21 cellular contexts compared by ENCODE assay signal in the genomic region with DNA sequence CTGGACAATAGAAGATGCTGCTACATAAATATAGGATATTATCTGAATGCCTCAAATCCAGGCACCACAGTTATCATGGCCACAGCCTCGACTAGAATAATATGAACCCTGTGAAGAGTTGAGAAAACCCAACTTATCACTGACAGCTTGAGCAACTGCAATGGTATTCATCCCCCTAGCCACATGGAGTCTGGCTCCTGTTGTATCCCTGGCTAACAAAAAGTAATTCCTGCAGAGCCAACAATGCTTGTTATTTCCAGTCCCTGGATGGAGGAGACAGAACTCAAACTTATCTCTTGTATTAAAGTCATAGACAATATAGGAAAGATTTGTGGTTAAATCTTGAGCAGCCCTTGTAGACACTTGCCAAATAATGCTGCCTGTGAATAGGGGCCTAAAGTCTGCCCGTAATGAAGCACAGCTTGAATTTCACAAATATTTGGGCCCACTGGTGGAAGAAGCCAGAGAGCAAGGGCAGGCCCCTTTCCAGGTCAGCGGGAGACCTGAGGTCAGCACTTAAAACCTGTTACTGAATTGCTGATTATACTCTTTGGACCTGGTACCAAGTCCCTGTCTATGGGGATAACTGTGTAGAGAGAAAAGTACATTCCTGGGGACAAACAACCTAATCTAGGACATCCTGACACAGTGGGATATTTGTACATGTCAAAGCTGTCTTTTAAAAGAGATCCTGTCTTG. TPM values are rescaled to one million over a fixed set of nuclear protein-coding genes. Genes with fewer than 3 reads are reported as not detected.
DNase-seq lines count a peak whose midpoint lies in the region; ATAC-seq and TF ChIP-seq lines count a peak whose summit lies in the region.
"Had no signal": no experiment of that assay in that cellular context is flagged by ENCODE, and none has a peak within 500 bp of the region (broad histone marks: within the 10 kb centered on the region; RNA-seq: fewer than 3 reads in every experiment).

No MANE protein-coding gene starts in this region.

- H2AFZ ChIP-seq in hepatocyte: no peak overlapping the region
- H2AFZ ChIP-seq in osteoblast (ENCODE audit: low read length): no peak overlapping the region
- no peak overlapping the region for H2AFZ ChIP-seq in trophoblast cell (ENCODE audit: insufficient read depth, low read length, poor library complexity)

- H3K27me3 ChIP-seq in hepatocyte (no peaks in the 10 kb centered on the region), osteoblast (ENCODE audit: insufficient read depth, low read length) (no peaks in the 10 kb centered on the region), trophoblast cell (ENCODE audit: insufficient read depth, low read length) (no peaks in the 10 kb centered on the region)
- H3K27me3 ChIP-seq: adrenal gland, gastrocnemius medialis, Peyer's patch had no signal

- TF ChIP-seq CTCF in hepatocyte (IDR thresholded peaks at IDR 0.05; ENCODE audit: poor library complexity): no peak
- TF ChIP-seq CTCF in osteoblast (IDR thresholded peaks at IDR 0.05; ENCODE audit: extremely low read depth, low read depth, low read length): no peak
- TF ChIP-seq CTCF in GM13977 (IDR thresholded peaks at IDR 0.05; ENCODE audit: extremely low read depth, insufficient read depth, missing control alignments): no peak

- no peak overlapping the region for H4K8ac ChIP-seq in trophoblast cell (ENCODE audit: low read depth, low read length)

- no peaks in the 10 kb centered on the region for H3K9me2 ChIP-seq in hepatocyte (replicated peaks; ENCODE audit: insufficient read depth)

- no peak overlapping the region for H4K12ac ChIP-seq in trophoblast cell (ENCODE audit: low read depth, low read length)

- no peak overlapping the region for H2AK5ac ChIP-seq in trophoblast cell (ENCODE audit: low read length)

- H3K79me1 ChIP-seq in trophoblast cell (ENCODE audit: low read length): no peaks in the 10 kb centered on the region

- H3K4me1 ChIP-seq in hepatocyte (ENCODE audit: insufficient read depth) (peaks cover 20% of the 10 kb centered on the region), osteoblast (ENCODE audit: insufficient read depth, low read length) (peaks cover 2% of the 10 kb centered on the region), trophoblast cell (ENCODE audit: control insufficient read depth in 1 of 2, insufficient read depth in 2 of 2, low read length in 2 of 2) (no peaks in the 10 kb centered on the region)
- H3K4me1 ChIP-seq: adrenal gland, gastrocnemius medialis had no signal

- no peak overlapping the region for H3K23ac ChIP-seq in trophoblast cell (ENCODE audit: low read length)

- H3K14ac ChIP-seq in trophoblast cell (ENCODE audit: low read length): no peak overlapping the region

- H3K4me3 ChIP-seq in hepatocyte (no peak overlapping the region), osteoblast (ENCODE audit: insufficient read depth, low read length) (no peak overlapping the region), trophoblast cell (ENCODE audit: low read depth, low read length) (no peak overlapping the region)
- H3K4me3 ChIP-seq: adrenal gland, gastrocnemius medialis, Peyer's patch had no signal

- H3K79me2 ChIP-seq in hepatocyte (no peaks in the 10 kb centered on the region), osteoblast (ENCODE audit: insufficient read depth, low read length) (no peaks in the 10 kb centered on the region), trophoblast cell (ENCODE audit: control insufficient read depth, insufficient read depth, low read length, poor library complexity) (no peaks in the 10 kb centered on the region)

- WGBS in hepatocyte (ENCODE audit: low lambda C conversion rate, missing lambda C conversion rate): 27% methylated on average over 3 of the region's 3 CpGs
- WGBS in trophoblast cell (ENCODE audit: extremely low coverage, insufficient coverage, insufficient read length): no CpG with 5 or more reads among the region's 3 CpGs

- no peak overlapping the region for H3K9ac ChIP-seq in trophoblast cell (ENCODE audit: low read length)

- peak; percentile 68 for DNase-seq in AG20443 (ENCODE audit: low spot score)
- DNase-seq in astrocyte of the hippocampus (ENCODE audit: low read depth, low spot score): peak; percentile 66
- DNase-seq in hepatocyte (ENCODE audit: low spot score): no peak
- DNase-seq in osteoblast (ENCODE audit: insufficient read length, low spot score, missing footprints): peak; percentile 34
- no peak for DNase-seq in GM13977 (ENCODE audit: low spot score)
- DNase-seq in trophoblast cell: no peak
- no peak for DNase-seq in kidney glomerular epithelial cell (lab: John Stamatoyannopoulos, UW)
- DNase-seq: activated CD4-positive, alpha-beta T cell treated with anti-CD3 and anti-CD28 coated beads, Interleukin-2, amount 50 U/mL, for 4 hours; activated gamma-delta T cell; adrenal gland; CD4-positive, CD25-positive, alpha-beta regulatory T cell; gastrocnemius medialis; GOT3; KG1; NCI-H1694; NK-92 treated with Interleukin-12 subunit alpha and Interleukin-12 subunit beta, amount 100 ng/mL, for 24 hours; Peyer's patch; retina; T-helper 17 cell; WERI-Rb-1 had no signal

- ATAC-seq in GM18858 (IDR thresholded peaks at IDR 0.05; ENCODE audit: unreplicated experiment): no peak
- ATAC-seq: gastrocnemius medialis, T-helper 17 cell had no signal

- H3K27ac ChIP-seq in hepatocyte (peak overlapping the region; percentile 44), osteoblast (ENCODE audit: low read depth, low read length) (no peak overlapping the region), trophoblast cell (ENCODE audit: low read depth, low read length) (no peak overlapping the region)
- H3K27ac ChIP-seq: adrenal gland, gastrocnemius medialis, WERI-Rb-1 had no signal

- H3K4me2 ChIP-seq in hepatocyte: peak overlapping the region; percentile 1
- no peak overlapping the region for H3K4me2 ChIP-seq in osteoblast (ENCODE audit: insufficient read depth, low read length)
- no peak overlapping the region for H3K4me2 ChIP-seq in trophoblast cell (ENCODE audit: low read length)

- no peak overlapping the region for H3K4ac ChIP-seq in trophoblast cell (ENCODE audit: low read depth, low read length)

- no peaks in the 10 kb centered on the region for H3K9me3 ChIP-seq in hepatocyte (ENCODE audit: low read depth)
- no peaks in the 10 kb centered on the region for H3K9me3 ChIP-seq in osteoblast (ENCODE audit: low read depth, low read length)
- H3K9me3 ChIP-seq in trophoblast cell (ENCODE audit: insufficient read depth, low read depth, low read length): no peaks in the 10 kb centered on the region
- H3K9me3 ChIP-seq: adrenal gland, gastrocnemius medialis, Peyer's patch had no signal

- in situ Hi-C loops in GM13977 (cut with MboI; ENCODE audit: low pct_unique_long_range_greater_than_20kb, low sequenced_read_pairs, unreplicated experiment): loop anchor here (25.0 kb wide), 1 partner anchor 800 kb away; no protein-coding TSS in a partner anchor

- H4K20me1 ChIP-seq in hepatocyte (ENCODE audit: insufficient read depth, poor library complexity, severe bottlenecking): no peaks in the 10 kb centered on the region
- no peaks in the 10 kb centered on the region for H4K20me1 ChIP-seq in osteoblast (ENCODE audit: insufficient read depth, low read length)

- H2BK12ac ChIP-seq in trophoblast cell (ENCODE audit: low read length): no peak overlapping the region

- no peaks in the 10 kb centered on the region for H3K36me3 ChIP-seq in hepatocyte (replicated peaks; ENCODE audit: insufficient read depth, low read depth)
- H3K36me3 ChIP-seq in osteoblast (ENCODE audit: insufficient read depth, low read length): no peaks in the 10 kb centered on the region
- no peaks in the 10 kb centered on the region for H3K36me3 ChIP-seq in trophoblast cell (ENCODE audit: control insufficient read depth in 1 of 2, insufficient read depth in 2 of 2, low read length in 2 of 2)
- H3K36me3 ChIP-seq: adrenal gland, gastrocnemius medialis, Peyer's patch, WERI-Rb-1 had no signal

- H3K18ac ChIP-seq in trophoblast cell (ENCODE audit: low read length): no peak overlapping the region

- H2BK5ac ChIP-seq in trophoblast cell (ENCODE audit: low read depth, low read length, poor library complexity): no peak overlapping the region

- no peak overlapping the region for H4K91ac ChIP-seq in trophoblast cell (ENCODE audit: low read depth, low read length)

- no peak overlapping the region for H2BK120ac ChIP-seq in trophoblast cell (ENCODE audit: insufficient read depth, low read length, poor library complexity)

RNA-seq across cellular contexts. Expression of a gene that starts 28.4 kb away (rescaled TPM):
- total RNA-seq in hepatocyte (168 and 190 TPM in 2 replicates), osteoblast (45.2 and 57.2 TPM in 2 replicates)
- polyA plus RNA-seq in hepatocyte: 145 and 164 TPM in 2 replicates
- 48.3 and 48.5 TPM in 2 replicates for polyA plus RNA-seq in trophoblast cell (2013)

RNA-seq across cellular contexts. Expression of a gene that starts 28.9 kb away (rescaled TPM):
- total RNA-seq in hepatocyte (0.60 and 1.2 TPM in 2 replicates), osteoblast (under 0.01 and 0.36 TPM in 2 replicates)
- polyA plus RNA-seq in hepatocyte: 0.16 and 1.0 TPM in 2 replicates
- 0.21 and 0.36 TPM in 2 replicates for polyA plus RNA-seq in trophoblast cell (2013)
- total RNA-seq: gastrocnemius medialis had no signal

Comparison
In these comparisons a context has a peak if more than half of its experiments do, and no peak if none do; other contexts are left out.
1. DNase-seq: peak in AG20443 (single experiment), astrocyte of the hippocampus (single experiment) and osteoblast (single experiment); none in hepatocyte (single experiment), GM13977 (single experiment), trophoblast cell (0 of 2) and kidney glomerular epithelial cell (single experiment).